1 cellular context compared by ENCODE assay signal in the genomic region with DNA sequence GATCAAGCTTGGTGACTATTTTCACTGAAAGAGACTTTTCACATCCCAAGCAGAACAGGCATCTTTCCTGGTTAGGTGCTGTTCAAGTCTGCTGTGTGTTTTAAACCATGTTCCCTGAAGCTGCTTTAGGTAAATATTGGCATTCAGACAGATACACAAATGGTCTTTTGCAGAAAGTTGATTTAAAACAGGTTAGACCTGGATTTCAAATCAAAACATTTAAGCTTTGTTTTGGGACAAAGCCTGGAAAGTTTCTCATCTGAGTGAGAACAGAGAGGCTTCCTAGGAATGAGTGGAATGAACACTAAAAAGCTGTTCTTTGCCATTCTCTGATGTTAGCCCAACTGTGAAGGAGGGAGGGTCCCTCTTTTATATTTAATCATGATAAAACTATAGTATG.
A peak's percentile ranks its signal among the peaks of the same experiment; 100 is the strongest.
TF ChIP-seq lines count a peak whose summit lies in the region.

No MANE protein-coding gene starts in this region.

TF ChIP-seq in SK-N-SH, 30 proteins besides CTCF, POLR2A, EP300 and RAD21 (continued from another document):
- TF ChIP-seq, protein P1, sequence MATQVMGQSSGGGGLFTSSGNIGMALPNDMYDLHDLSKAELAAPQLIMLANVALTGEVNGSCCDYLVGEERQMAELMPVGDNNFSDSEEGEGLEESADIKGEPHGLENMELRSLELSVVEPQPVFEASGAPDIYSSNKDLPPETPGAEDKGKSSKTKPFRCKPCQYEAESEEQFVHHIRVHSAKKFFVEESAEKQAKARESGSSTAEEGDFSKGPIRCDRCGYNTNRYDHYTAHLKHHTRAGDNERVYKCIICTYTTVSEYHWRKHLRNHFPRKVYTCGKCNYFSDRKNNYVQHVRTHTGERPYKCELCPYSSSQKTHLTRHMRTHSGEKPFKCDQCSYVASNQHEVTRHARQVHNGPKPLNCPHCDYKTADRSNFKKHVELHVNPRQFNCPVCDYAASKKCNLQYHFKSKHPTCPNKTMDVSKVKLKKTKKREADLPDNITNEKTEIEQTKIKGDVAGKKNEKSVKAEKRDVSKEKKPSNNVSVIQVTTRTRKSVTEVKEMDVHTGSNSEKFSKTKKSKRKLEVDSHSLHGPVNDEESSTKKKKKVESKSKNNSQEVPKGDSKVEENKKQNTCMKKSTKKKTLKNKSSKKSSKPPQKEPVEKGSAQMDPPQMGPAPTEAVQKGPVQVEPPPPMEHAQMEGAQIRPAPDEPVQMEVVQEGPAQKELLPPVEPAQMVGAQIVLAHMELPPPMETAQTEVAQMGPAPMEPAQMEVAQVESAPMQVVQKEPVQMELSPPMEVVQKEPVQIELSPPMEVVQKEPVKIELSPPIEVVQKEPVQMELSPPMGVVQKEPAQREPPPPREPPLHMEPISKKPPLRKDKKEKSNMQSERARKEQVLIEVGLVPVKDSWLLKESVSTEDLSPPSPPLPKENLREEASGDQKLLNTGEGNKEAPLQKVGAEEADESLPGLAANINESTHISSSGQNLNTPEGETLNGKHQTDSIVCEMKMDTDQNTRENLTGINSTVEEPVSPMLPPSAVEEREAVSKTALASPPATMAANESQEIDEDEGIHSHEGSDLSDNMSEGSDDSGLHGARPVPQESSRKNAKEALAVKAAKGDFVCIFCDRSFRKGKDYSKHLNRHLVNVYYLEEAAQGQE (IDR thresholded peaks at IDR 0.05; ENCODE audit: low read depth, low read length) = no peak
- TF ChIP-seq USF1 (IDR thresholded peaks at IDR 0.05; ENCODE audit: borderline replicate concordance, low read depth) = no peak
- TF ChIP-seq FOSL2 (IDR thresholded peaks at IDR 0.05; ENCODE audit: borderline replicate concordance, low read depth) = no peak; the same call in 1 of the 2 replicates
- TF ChIP-seq EZH2phosphoT487 (IDR thresholded peaks at IDR 0.05; ENCODE audit: borderline replicate concordance, low read depth) = no peak
- TF ChIP-seq FOXM1 (IDR thresholded peaks at IDR 0.05; ENCODE audit: low read depth) = no peak
- TF ChIP-seq RXRA (IDR thresholded peaks at IDR 0.05; ENCODE audit: borderline replicate concordance, low read depth) = 0 out of 2 replicates have a peak, but pooled peaks have one; percentile 25
- no peak for TF ChIP-seq SMC3 (IDR thresholded peaks at IDR 0.05; ENCODE audit: low read depth, low read length)
- no peak for TF ChIP-seq JUND (IDR thresholded peaks at IDR 0.05)
- TF ChIP-seq CHD2 (IDR thresholded peaks at IDR 0.05; ENCODE audit: low read length, partially characterized antibody) = no peak
- TF ChIP-seq NFIC (IDR thresholded peaks at IDR 0.05; ENCODE audit: borderline replicate concordance) = peak; percentile 66
- TF ChIP-seq PBX3 (IDR thresholded peaks at IDR 0.05) = peak; percentile 73
- peak; percentile 90 for TF ChIP-seq TCF12 (IDR thresholded peaks at IDR 0.05)
- no peak for TF ChIP-seq YY1 (IDR thresholded peaks at IDR 0.05; ENCODE audit: low read depth)
